ENCODE assay signal across 10 cellular contexts in genomic region chr1:2550309-2550861, GRCh38. TPM values are rescaled to one million over a fixed set of nuclear protein-coding genes. Genes with fewer than 3 reads are reported as not detected.
DNase-seq lines count a peak whose midpoint lies in the region; ATAC-seq, FAIRE-seq and TF ChIP-seq lines count a peak whose summit lies in the region.
"Not testable (repeated sequence)": the region's sequence is repeated elsewhere in the genome, so short reads cannot be mapped to it uniquely, and the experiment has no call there.
"Had no signal": no experiment of that assay in that cellular context is flagged by ENCODE, and none has a peak within 500 bp of the region (broad histone marks: within the 10 kb centered on the region; RNA-seq: fewer than 3 reads in every experiment).

No MANE protein-coding gene starts in this region.

- POLR2A ChIA-PET in CD4-positive, alpha-beta T cell (lab: Charles Lee) = interaction anchor here (4.9 kb wide), 1 partner anchor 23 kb away, joined by 164 read pairs; the partner anchor contains the start of genes HES5 and PANK4
- POLR2A ChIA-PET in activated CD4-positive, alpha-beta memory T cell treated with anti-CD3 and anti-CD28 coated beads, Interleukin-2, amount 10 ng/mL, durations not matched to agents 7 days and 5 days (lab: Charles Lee) = interaction anchor here (6.3 to 12.2 kb wide), 2 partner anchors 21 to 35 kb away, joined by 113 to 228 read pairs; partner anchors contain the start of genes HES5, PANK4 and PRXL2B
- POLR2A ChIA-PET in GM12878 (lab: Charles Lee) = interaction anchor here (0.5 to 4.9 kb wide), 6 partner anchors 21 to 138 kb away, joined by 3 to 62 read pairs (median 6); partner anchors contain the start of genes PANK4, PEX10 and PRXL2B

- ATAC-seq in CD4-positive, alpha-beta T cell (ENCODE audit: poor library complexity); naive B cell (ENCODE audit: low read depth in 2 of 2): not testable (repeated sequence)
- ATAC-seq in GM12878 = peak; percentile 4
- ATAC-seq in left ventricle myocardium superior = peak; percentile 4

- not testable (repeated sequence) for H3K27me3 Mint-ChIP-seq in CD4-positive, alpha-beta T cell; IgD-negative memory B cell; activated CD4-positive, alpha-beta memory T cell treated with anti-CD3 and anti-CD28 coated beads, Interleukin-2, amount 10 ng/mL, durations not matched to agents 7 days and 5 days; naive B cell

- 0 out of 2 replicates have a peak, but pooled peaks have one; percentile 7 for TF ChIP-seq POLR2A in GM12878 (IDR thresholded peaks at IDR 0.05; ENCODE audit: low read depth, low read length)
- TF ChIP-seq POLR2A in spleen (IDR thresholded peaks at IDR 0.05) = not testable (repeated sequence)

- FAIRE-seq in GM12878 (lab: Jason Lieb, UNC) = peak; percentile 100

- H3K27me3 ChIP-seq in CD4-positive, alpha-beta T cell (ENCODE audit: control insufficient read depth, insufficient read depth, low read length); GM12878 (replicated peaks in 1 of 2; ENCODE audit: control insufficient read depth in 2 of 2, insufficient read depth in 2 of 2, low read length in 1 of 2); spleen (replicated peaks in 1 of 7): not testable (repeated sequence)

- RAD21 ChIA-PET in GM12878 (lab: Charles Lee; ENCODE audit: unreplicated experiment) = interaction anchor here (1.4 to 7.1 kb wide), 4 partner anchors 24 to 355 kb away, joined by 3 to 86 read pairs (median 24); partner anchors contain the start of genes FAAP20, MORN1, PANK4 and RER1

- H3K4me1 Mint-ChIP-seq in CD4-positive, alpha-beta T cell (ENCODE audit: low read depth) = peaks cover 33% of the 10 kb centered on the region
- H3K4me1 Mint-ChIP-seq in IgD-negative memory B cell (peaks cover 12 to 21% (median 15%) of the 10 kb centered on the region in 3 donors), naive B cell (peaks cover 28 to 52% (median 44%) of the 10 kb centered on the region in 3 donors)
- peaks cover 44% of the 10 kb centered on the region for H3K4me1 Mint-ChIP-seq in activated CD4-positive, alpha-beta memory T cell treated with anti-CD3 and anti-CD28 coated beads, Interleukin-2, amount 10 ng/mL, durations not matched to agents 7 days and 5 days

- H3K4me1 ChIP-seq in GM12878 (ENCODE audit: control insufficient read depth, insufficient read depth, low read length) (peaks cover 40% of the 10 kb centered on the region), spleen (peaks cover 40 to 86% (median 71%) of the 10 kb centered on the region in 6 donors)

- not testable (repeated sequence) for H3K4me2 ChIP-seq in GM12878 (ENCODE audit: control insufficient read depth, insufficient read depth)

- intact Hi-C loops in CD4-positive, alpha-beta T cell (cut with DNase I, micrococcal nuclease); GM12878 (cut with micrococcal nuclease; ENCODE audit: unreplicated experiment); left ventricle myocardium superior (cut with micrococcal nuclease); spleen (cut with DNase I; ENCODE audit: low total_unique reads): not testable (repeated sequence)

- peak overlapping the region; percentile 79 for H3K27ac Mint-ChIP-seq in CD4-positive, alpha-beta T cell
- peak overlapping the region; percentile 77 to 99 (median 98) for H3K27ac Mint-ChIP-seq in IgD-negative memory B cell
- H3K27ac Mint-ChIP-seq in activated CD4-positive, alpha-beta memory T cell treated with anti-CD3 and anti-CD28 coated beads, Interleukin-2, amount 10 ng/mL, durations not matched to agents 7 days and 5 days = peak overlapping the region; percentile 74
- peak overlapping the region; percentile 56 to 99 (median 96) for H3K27ac Mint-ChIP-seq in naive B cell

- not testable (repeated sequence) for H3K9me3 Mint-ChIP-seq in CD4-positive, alpha-beta T cell; IgD-negative memory B cell; activated CD4-positive, alpha-beta memory T cell treated with anti-CD3 and anti-CD28 coated beads, Interleukin-2, amount 10 ng/mL, durations not matched to agents 7 days and 5 days; naive B cell

- DNase-seq in CD4-positive, alpha-beta T cell; activated CD4-positive, alpha-beta memory T cell treated with anti-CD3 and anti-CD28 coated beads, Interleukin-2, amount 10 ng/mL, durations not matched to agents 7 days and 5 days; GM12878 (ENCODE audit: low read depth, low spot score); naive B cell: not testable (repeated sequence)
- DNase-seq in left ventricle myocardium superior = peak; percentile 55
- DNase-seq in spleen = peak; percentile 82

- SMC1A ChIA-PET in GM12878 (lab: Charles Lee; ENCODE audit: uncharacterized antibody, unreplicated experiment) = not testable (repeated sequence)

- under 1% methylated on average over 9 of the region's 12 CpGs for WGBS in GM12878 (ENCODE audit: insufficient coverage, insufficient replicate concordance, low lambda C conversion rate, missing lambda C conversion rate)
- 37 to 57% (median 55%) methylated on average over 8 to 12 of the region's 12 CpGs for WGBS in spleen, 5 donors

- CTCF ChIA-PET in CD4-positive, alpha-beta T cell (lab: Charles Lee); activated CD4-positive, alpha-beta memory T cell treated with anti-CD3 and anti-CD28 coated beads, Interleukin-2, amount 10 ng/mL, durations not matched to agents 7 days and 5 days (lab: Charles Lee): not testable (repeated sequence)
- CTCF ChIA-PET in GM12878 (lab: Yijun Ruan, JAX) = interaction anchor here (3.4 to 4.9 kb wide), 2 partner anchors 33 to 354 kb away, joined by 23 to 33 read pairs; partner anchors contain the start of gene FAAP20

- H3K36me3 Mint-ChIP-seq in CD4-positive, alpha-beta T cell (ENCODE audit: low read depth); IgD-negative memory B cell; activated CD4-positive, alpha-beta memory T cell treated with anti-CD3 and anti-CD28 coated beads, Interleukin-2, amount 10 ng/mL, durations not matched to agents 7 days and 5 days (ENCODE audit: low read depth); naive B cell: not testable (repeated sequence)

- H3K79me2 ChIP-seq in GM12878 (ENCODE audit: control insufficient read depth, insufficient read depth, low read length) = peaks cover 12% of the 10 kb centered on the region

- H4K20me1 ChIP-seq in GM12878 (ENCODE audit: control insufficient read depth, insufficient read depth) = not testable (repeated sequence)

- TF ChIP-seq RAD21 in GM12878 (IDR thresholded peaks at IDR 0.05; ENCODE audit: insufficient read depth, low read depth, low read length) = not testable (repeated sequence)

- not testable (repeated sequence) for TF ChIP-seq EP300 in GM12878 (IDR thresholded peaks at IDR 0.05; ENCODE audit: borderline replicate concordance in 1 of 2, control insufficient read depth in 1 of 2, low read depth in 2 of 2, low read length in 2 of 2)

- H2AFZ ChIP-seq in GM12878 (ENCODE audit: control insufficient read depth, low read depth, low read length) = not testable (repeated sequence)

- not testable (repeated sequence) for TF ChIP-seq CTCF in CD4-positive, alpha-beta T cell (IDR thresholded peaks at IDR 0.05); GM12878 (IDR thresholded peaks at IDR 0.05 in 2 of 3, conservative IDR thresholded peaks at IDR 0.05 in 1 of 3; ENCODE audit: control insufficient read depth in 2 of 3, extremely low read depth in 1 of 3, insufficient read depth in 1 of 3, low read depth in 3 of 3, low read length in 3 of 3); spleen (IDR thresholded peaks at IDR 0.05 in 8 of 11, conservative IDR thresholded peaks at IDR 0.05 in 3 of 11)

- not testable (repeated sequence) for H3K36me3 ChIP-seq in GM12878 (ENCODE audit: control insufficient read depth in 2 of 2, insufficient read depth in 2 of 2, low read length in 1 of 2); spleen

- H3K4me3 ChIP-seq in GM12878 = not testable (repeated sequence)
- peak overlapping the region in 1 of 8 donors; percentile 92 for H3K4me3 ChIP-seq in spleen

- in situ Hi-C loops in GM12878 (cut with MboI) = not testable (repeated sequence)

- not testable (repeated sequence) for H3K9me3 ChIP-seq in CD4-positive, alpha-beta T cell (ENCODE audit: control insufficient read depth, low read length); GM12878 (replicated peaks; ENCODE audit: control insufficient read depth, insufficient read depth, low read length); spleen

- H3K27ac ChIP-seq in CD4-positive, alpha-beta T cell (ENCODE audit: low read depth, low read length) = not testable (repeated sequence)
- peak overlapping the region; percentile 96 for H3K27ac ChIP-seq in GM12878 (ENCODE audit: control insufficient read depth, insufficient read depth)
- H3K27ac ChIP-seq in spleen = peak overlapping the region in 7 of 8 donors; percentile 13 to 99 (median 98)

- BruUV-seq in GM12878 (replicated peaks; lab: Mats Ljungman, UMichigan) = not testable (repeated sequence)

- H3K4me3 Mint-ChIP-seq in CD4-positive, alpha-beta T cell; activated CD4-positive, alpha-beta memory T cell treated with anti-CD3 and anti-CD28 coated beads, Interleukin-2, amount 10 ng/mL, durations not matched to agents 7 days and 5 days: not testable (repeated sequence)
- H3K4me3 Mint-ChIP-seq in IgD-negative memory B cell (peak overlapping the region in 3 of 4 donors; percentile 51 to 94 (median 94)), naive B cell (peak overlapping the region in 5 of 8 donors; percentile 19 to 87 (median 59))

- H3K9ac ChIP-seq in GM12878 (ENCODE audit: control insufficient read depth, insufficient read depth, low read length) = 0 out of 2 replicates have a peak overlapping the region, but pooled peaks have one; percentile 27

RNA-seq across cellular contexts. Expression of gene TNFRSF14, which starts 5.8 kb away (rescaled TPM):
- 100 to 1,000 TPM; 191 to 194 TPM for total RNA-seq in CD4-positive, alpha-beta T cell
- polyA plus RNA-seq in IgD-negative memory B cell = 63.3 TPM
- total RNA-seq in activated CD4-positive, alpha-beta memory T cell treated with anti-CD3 and anti-CD28 coated beads, Interleukin-2, amount 10 ng/mL, durations not matched to agents 7 days and 5 days = 100 to 1,000 TPM; 171 to 173 TPM
- 315 and 380 TPM in 2 replicates for total RNA-seq in GM12878 (2013; cell fraction: nucleolus; rRNA removed)
- total RNA-seq in GM12878 (2014; rRNA removed) = 53.6 and 61.1 TPM in 2 replicates
- total RNA-seq in GM12878 (2014; rRNA removed; fragmentation: Illumina TruSeq; extraction: Trizol) = 20.0 and 23.0 TPM in 2 replicates
- 76.2 and 79.1 TPM in 2 replicates for total RNA-seq in GM12878 (2021)
- polyA plus RNA-seq in GM12878 (2011; ENCODE audit: low read depth) = 42.6 TPM
- 30.5 and 69.6 TPM in 2 replicates for polyA plus RNA-seq in GM12878 (2011; rRNA removed)
- 85.6 and 116 TPM in 2 replicates for polyA plus RNA-seq in GM12878 (2011; cell fraction: cytosol; rRNA removed)
- polyA plus RNA-seq in GM12878 (2011; cell fraction: nucleus; rRNA removed) = 998 and 1,152 TPM in 2 replicates
- 120 and 163 TPM in 2 replicates for polyA plus RNA-seq in GM12878 (2012)
- 4.8 and 19.2 TPM in 2 replicates for polyA plus RNA-seq in GM12878 (2014; fragmentation: Illumina TruSeq; extraction: Trizol)
- polyA plus RNA-seq in GM12878 (2014; fragmentation: Nextera tagmentation; extraction: Ambion mirVana) = 1 to 10 TPM in 1 of 2 experiments, under 1 TPM in 1; 0.43 to 2.9 TPM
- polyA plus RNA-seq in GM12878 (2014; rRNA removed) = 113 and 114 TPM in 2 replicates
- polyA plus RNA-seq in GM12878 (2016; fragmentation: Nextera tagmentation; extraction: Ambion mirVana) = 10 to 100 TPM; 36.2 to 46.7 TPM
- 22.7 and 47.3 TPM in 2 replicates for polyA minus RNA-seq in GM12878 (2011; rRNA and poly(A)+ RNA removed)
- polyA minus RNA-seq in GM12878 (2011; cell fraction: cytosol; rRNA and poly(A)+ RNA removed) = 17.1 and 28.0 TPM in 2 replicates
- 91.9 and 124 TPM in 2 replicates for polyA minus RNA-seq in GM12878 (2011; cell fraction: nucleus; rRNA and poly(A)+ RNA removed)
- total RNA-seq in left ventricle myocardium superior = 16.0 TPM
- 10 to 100 TPM; 40.7 to 75.6 (median 50.4) TPM for polyA plus RNA-seq in naive B cell (ENCODE audit: low read depth in 6 of 6)
- total RNA-seq in spleen = 100 to 1,000 TPM; 146 to 203 (median 190) TPM
- polyA plus RNA-seq in spleen = 100 to 1,000 TPM; 167 to 366 (median 302) TPM

RNA-seq across cellular contexts. Expression of gene HES5, which starts 20.3 kb away (rescaled TPM):
- not detected for total RNA-seq in CD4-positive, alpha-beta T cell
- polyA plus RNA-seq in IgD-negative memory B cell (not detected), GM12878 (2011; rRNA removed) (not detected in 2 replicates), GM12878 (2014; fragmentation: Illumina TruSeq; extraction: Trizol) (not detected in 2 replicates), GM12878 (2014; fragmentation: Nextera tagmentation; extraction: Ambion mirVana) (not detected), GM12878 (2014; rRNA removed) (0.12 TPM in 1 of 2 replicates, not detected in the other), GM12878 (2016; fragmentation: Nextera tagmentation; extraction: Ambion mirVana) (not detected), naive B cell (ENCODE audit: low read depth in 6 of 6) (not detected), spleen (under 1 TPM in 1 of 3 donors, not detected in 2; 0.36 TPM)
- not detected for total RNA-seq in activated CD4-positive, alpha-beta memory T cell treated with anti-CD3 and anti-CD28 coated beads, Interleukin-2, amount 10 ng/mL, durations not matched to agents 7 days and 5 days
- not detected in 2 replicates for total RNA-seq in GM12878 (2013; cell fraction: nucleolus; rRNA removed)
- total RNA-seq in GM12878 (2014; rRNA removed) (0.22 TPM in 1 of 2 replicates, not detected in the other), GM12878 (2014; rRNA removed; fragmentation: Illumina TruSeq; extraction: Trizol) (not detected in 2 replicates), GM12878 (2021) (0.15 TPM in 1 of 2 replicates, not detected in the other), left ventricle myocardium superior (1.7 TPM), spleen (under 1 TPM in 4 of 7 donors, not detected in 3; 0.36 to 0.54 (median 0.42) TPM)
- polyA plus RNA-seq in GM12878 (2011; ENCODE audit: low read depth) = not detected
- polyA plus RNA-seq in GM12878 (2011; cell fraction: cytosol; rRNA removed) = not detected in 2 replicates
- not detected in 2 replicates for polyA plus RNA-seq in GM12878 (2011; cell fraction: nucleus; rRNA removed)
- polyA plus RNA-seq in GM12878 (2012) = not detected in 2 replicates
- not detected in 2 replicates for polyA minus RNA-seq in GM12878 (2011; rRNA and poly(A)+ RNA removed)
- polyA minus RNA-seq in GM12878 (2011; cell fraction: cytosol; rRNA and poly(A)+ RNA removed) = not detected in 2 replicates
- not detected in 2 replicates for polyA minus RNA-seq in GM12878 (2011; cell fraction: nucleus; rRNA and poly(A)+ RNA removed)
- total RNA-seq: Daoy, NCI-H460 had no signal
- polyA plus RNA-seq: A549 had no signal

RNA-seq across cellular contexts. Expression of gene PANK4, which starts 24.0 kb away (rescaled TPM):
- total RNA-seq in CD4-positive, alpha-beta T cell = 10 to 100 TPM; 42.9 to 47.0 TPM
- 19.4 TPM for polyA plus RNA-seq in IgD-negative memory B cell
- 10 to 100 TPM; 71.7 to 72.6 TPM for total RNA-seq in activated CD4-positive, alpha-beta memory T cell treated with anti-CD3 and anti-CD28 coated beads, Interleukin-2, amount 10 ng/mL, durations not matched to agents 7 days and 5 days
- total RNA-seq in GM12878 (2013; cell fraction: nucleolus; rRNA removed) = 85.4 and 117 TPM in 2 replicates
- total RNA-seq in GM12878 (2014; rRNA removed) = 24.1 and 24.9 TPM in 2 replicates
- total RNA-seq in GM12878 (2014; rRNA removed; fragmentation: Illumina TruSeq; extraction: Trizol) = 10.4 and 10.6 TPM in 2 replicates
- total RNA-seq in GM12878 (2021) = 25.8 and 38.0 TPM in 2 replicates
- polyA plus RNA-seq in GM12878 (2011; ENCODE audit: low read depth) = 7.1 TPM
- 12.4 and 27.0 TPM in 2 replicates for polyA plus RNA-seq in GM12878 (2011; rRNA removed)
- polyA plus RNA-seq in GM12878 (2011; cell fraction: cytosol; rRNA removed) = 15.9 and 23.0 TPM in 2 replicates
- 158 and 199 TPM in 2 replicates for polyA plus RNA-seq in GM12878 (2011; cell fraction: nucleus; rRNA removed)
- polyA plus RNA-seq in GM12878 (2012) = 18.2 and 18.5 TPM in 2 replicates
- polyA plus RNA-seq in GM12878 (2014; fragmentation: Illumina TruSeq; extraction: Trizol) = 11.1 and 15.0 TPM in 2 replicates
- polyA plus RNA-seq in GM12878 (2014; fragmentation: Nextera tagmentation; extraction: Ambion mirVana) = 1 to 10 TPM in 1 of 2 experiments, under 1 TPM in 1; 0.35 to 1.5 TPM
- 25.0 and 27.2 TPM in 2 replicates for polyA plus RNA-seq in GM12878 (2014; rRNA removed)
- 10 to 100 TPM; 18.2 to 19.0 TPM for polyA plus RNA-seq in GM12878 (2016; fragmentation: Nextera tagmentation; extraction: Ambion mirVana)
- polyA minus RNA-seq in GM12878 (2011; rRNA and poly(A)+ RNA removed) = 14.9 and 26.2 TPM in 2 replicates
- polyA minus RNA-seq in GM12878 (2011; cell fraction: cytosol; rRNA and poly(A)+ RNA removed) = 13.2 and 15.7 TPM in 2 replicates
- 55.4 and 89.3 TPM in 2 replicates for polyA minus RNA-seq in GM12878 (2011; cell fraction: nucleus; rRNA and poly(A)+ RNA removed)
- 50.2 TPM for total RNA-seq in left ventricle myocardium superior
- polyA plus RNA-seq in naive B cell (ENCODE audit: low read depth in 6 of 6) = 10 to 100 TPM in 3 of 6 donors, 1 to 10 TPM in 3; 8.6 to 22.2 (median 9.9) TPM
- total RNA-seq in spleen = 10 to 100 TPM; 34.9 to 49.5 (median 47.6) TPM
- polyA plus RNA-seq in spleen = 10 to 100 TPM; 13.8 to 30.6 (median 14.0) TPM

RNA-seq across cellular contexts. Expression of gene PRXL2B, which starts 36.2 kb away (rescaled TPM):
- total RNA-seq in CD4-positive, alpha-beta T cell = 10 to 100 TPM; 11.0 to 12.8 TPM
- polyA plus RNA-seq in IgD-negative memory B cell (20.3 TPM), GM12878 (2011; rRNA removed) (3.1 and 5.0 TPM in 2 replicates), GM12878 (2014; fragmentation: Illumina TruSeq; extraction: Trizol) (1.3 and 2.7 TPM in 2 replicates), GM12878 (2014; fragmentation: Nextera tagmentation; extraction: Ambion mirVana) (under 1 TPM; 0.44 to 0.53 TPM), GM12878 (2014; rRNA removed) (5.5 and 6.8 TPM in 2 replicates), GM12878 (2016; fragmentation: Nextera tagmentation; extraction: Ambion mirVana) (1 to 10 TPM; 3.8 to 4.8 TPM), naive B cell (ENCODE audit: low read depth in 6 of 6) (10 to 100 TPM; 11.6 to 18.6 (median 13.7) TPM), spleen (10 to 100 TPM; 10.7 to 29.0 (median 13.2) TPM)
- 10 to 100 TPM; 17.0 to 22.2 TPM for total RNA-seq in activated CD4-positive, alpha-beta memory T cell treated with anti-CD3 and anti-CD28 coated beads, Interleukin-2, amount 10 ng/mL, durations not matched to agents 7 days and 5 days
- total RNA-seq in GM12878 (2013; cell fraction: nucleolus; rRNA removed) = 6.1 and 6.2 TPM in 2 replicates
- total RNA-seq in GM12878 (2014; rRNA removed) (4.2 TPM in 2 replicates), GM12878 (2014; rRNA removed; fragmentation: Illumina TruSeq; extraction: Trizol) (1.8 and 1.9 TPM in 2 replicates), GM12878 (2021) (5.6 and 7.6 TPM in 2 replicates), left ventricle myocardium superior (11.2 TPM), spleen (10 to 100 TPM; 21.9 to 43.0 (median 26.7) TPM)
- polyA plus RNA-seq in GM12878 (2011; ENCODE audit: low read depth) = 2.4 TPM
- 8.8 and 10.6 TPM in 2 replicates for polyA plus RNA-seq in GM12878 (2011; cell fraction: cytosol; rRNA removed)
- 19.6 and 22.7 TPM in 2 replicates for polyA plus RNA-seq in GM12878 (2011; cell fraction: nucleus; rRNA removed)
- 7.7 and 7.9 TPM in 2 replicates for polyA plus RNA-seq in GM12878 (2012)
- 1.1 and 5.2 TPM in 2 replicates for polyA minus RNA-seq in GM12878 (2011; rRNA and poly(A)+ RNA removed)
- 1.6 and 2.6 TPM in 2 replicates for polyA minus RNA-seq in GM12878 (2011; cell fraction: cytosol; rRNA and poly(A)+ RNA removed)
- 3.0 and 3.5 TPM in 2 replicates for polyA minus RNA-seq in GM12878 (2011; cell fraction: nucleus; rRNA and poly(A)+ RNA removed)
